8 cellular contexts compared by ENCODE assay signal in genomic region chr6:137076277-137077068, GRCh38. TPM values are rescaled to one million over a fixed set of nuclear protein-coding genes. Genes with fewer than 3 reads are reported as not detected.
DNase-seq lines count a peak whose midpoint lies in the region; ATAC-seq and TF ChIP-seq lines count a peak whose summit lies in the region.

No MANE protein-coding gene starts in this region.

- no peaks in the 10 kb centered on the region for H3K4me1 ChIP-seq in lower lobe of right lung

- no peak overlapping the region for H3K4me3 ChIP-seq in dorsolateral prefrontal cortex
- no peak overlapping the region for H3K4me3 ChIP-seq in lower lobe of right lung

- TF ChIP-seq CTCF in dorsolateral prefrontal cortex (IDR thresholded peaks at IDR 0.05 in 54 of 56, conservative IDR thresholded peaks at IDR 0.05 in 2 of 56; ENCODE audit: low read depth in 1 of 56, partially characterized antibody in 56 of 56) (peak in 53 of 56 donors; percentile 34 to 74 (median 59)), lower lobe of right lung (IDR thresholded peaks at IDR 0.05) (peak; percentile 84)

- ATAC-seq in GM19395 (IDR thresholded peaks at IDR 0.05; ENCODE audit: unreplicated experiment) (peak; percentile 100), HG03442 (IDR thresholded peaks at IDR 0.05; ENCODE audit: unreplicated experiment) (peak; percentile 100), lower lobe of right lung (peak; percentile 98 to 100)

- no peaks in the 10 kb centered on the region for H3K9me3 ChIP-seq in lower lobe of right lung

- H3K27me3 ChIP-seq in dorsolateral prefrontal cortex (peaks cover 0 to 7% (median 0%) of the 10 kb centered on the region in 45 donors), lower lobe of right lung (ENCODE audit: low read depth) (no peaks in the 10 kb centered on the region)

- DNase-seq in CMK (ENCODE audit: low read depth) (peak; percentile 21), NCI-H446 (lab: John Stamatoyannopoulos, UW) (peak; percentile 27 to 72), dorsolateral prefrontal cortex (peak in 9 of 10 donors; percentile 9 to 68 (median 52)), lower lobe of right lung (peak; percentile 78)
- DNase-seq in activated CD4-positive, alpha-beta T cell treated with anti-CD3 and anti-CD28 coated beads for 1 hour = peak; percentile 15
- DNase-seq in stimulated activated CD8-positive, alpha-beta memory T cell treated with anti-CD3 and anti-CD28 coated beads, Interleukin-2, amount 100 ng/mL, for 1 hour (ENCODE audit: low read depth in 2 of 2) = peak; percentile 19 to 24

- no peaks in the 10 kb centered on the region for H3K36me3 ChIP-seq in lower lobe of right lung

- intact Hi-C loops in dorsolateral prefrontal cortex (cut with DNase I) = no loop called here
- intact Hi-C loops in lower lobe of right lung (cut with DNase I) = no loop called here

- H3K27ac ChIP-seq in dorsolateral prefrontal cortex = no peak overlapping the region
- no peak overlapping the region for H3K27ac ChIP-seq in lower lobe of right lung

RNA-seq across cellular contexts. Expression of gene IL20RA, which starts 31.7 kb away (rescaled TPM):
- 1 to 10 TPM in 114 of 120 experiments, under 1 TPM in 6; 0.86 to 4.9 (median 2.1) TPM for total RNA-seq in dorsolateral prefrontal cortex
- 10.9 TPM for total RNA-seq in lower lobe of right lung

Comparison
In these comparisons a context has a peak if more than half of its experiments do, and no peak if none do; other contexts are left out.
1. DNase-seq: peak in every context shown above with its lines; median percentile 78 in lower lobe of right lung; 52 in dorsolateral prefrontal cortex; 50 in NCI-H446; 22 in stimulated activated CD8-positive, alpha-beta memory T cell treated with anti-CD3 and anti-CD28 coated beads, Interleukin-2, amount 100 ng/mL, for 1 hour; 21 in CMK; 15 in activated CD4-positive, alpha-beta T cell treated with anti-CD3 and anti-CD28 coated beads for 1 hour.